In genomic region chr16:10736926-10737625, GRCh38 we compare ENCODE assay signal across 8 cellular contexts. TPM values are rescaled to one million over a fixed set of nuclear protein-coding genes. Genes with fewer than 3 reads are reported as not detected.
A peak's percentile ranks its signal among the peaks of the same experiment; 100 is the strongest.
DNase-seq lines count a peak whose midpoint lies in the region; ATAC-seq and TF ChIP-seq lines count a peak whose summit lies in the region.

No MANE protein-coding gene starts in this region.

- H3K4me1 ChIP-seq in parathyroid adenoma = no peaks in the 10 kb centered on the region

- ATAC-seq in activated naive CD4-positive, alpha-beta T cell treated with anti-CD3 and anti-CD28 coated beads, Interleukin-2, amount 50 U/mL, for 72 hours = peak; percentile 29 to 51

- H3K27ac ChIP-seq in parathyroid adenoma = no peak overlapping the region

- no peaks in the 10 kb centered on the region for H3K79me2 ChIP-seq in parathyroid adenoma

- H3K9ac ChIP-seq in parathyroid adenoma = no peak overlapping the region

- no peak overlapping the region for H3K4me2 ChIP-seq in parathyroid adenoma (ENCODE audit: low read length)

- peaks cover 5% of the 10 kb centered on the region for H3K27me3 Mint-ChIP-seq in glutamatergic neuron (ENCODE audit: unreplicated experiment)

- DNase-seq in AG09309 (ENCODE audit: low read depth) = no peak
- DNase-seq in GM19240 (ENCODE audit: insufficient read length, low spot score) = peak; percentile 45
- peak; percentile 71 for DNase-seq in NCI-H1092 treated with DMSO at 0.1 percent for 48 hours (lab: John Stamatoyannopoulos, UW)
- peak; percentile 77 for DNase-seq in SKM-1 (lab: John Stamatoyannopoulos, UW; ENCODE audit: unreplicated experiment)
- peak; percentile 63 to 69 for DNase-seq in activated naive CD4-positive, alpha-beta T cell treated with anti-CD3 and anti-CD28 coated beads, Interleukin-2, amount 50 U/mL, for 72 hours (ENCODE audit: low spot score in 2 of 2)
- peak; percentile 62 for DNase-seq in glutamatergic neuron
- DNase-seq in ureter (ENCODE audit: low spot score) = peak; percentile 77

- H3K27me3 ChIP-seq in parathyroid adenoma (ENCODE audit: control insufficient read depth, insufficient read depth, low read length) = no peaks in the 10 kb centered on the region

- H3K9me3 Mint-ChIP-seq in activated naive CD4-positive, alpha-beta T cell treated with anti-CD3 and anti-CD28 coated beads, Interleukin-2, amount 50 U/mL, for 72 hours = peaks cover 0 to 4% of the 10 kb centered on the region in 2 donors
- peaks cover 2% of the 10 kb centered on the region for H3K9me3 Mint-ChIP-seq in glutamatergic neuron (ENCODE audit: unreplicated experiment)

- TF ChIP-seq CTCF in AG09309 (IDR thresholded peaks at IDR 0.05; ENCODE audit: control insufficient read depth, insufficient read depth, low read depth, low read length, missing control alignments) = peak; percentile 87
- TF ChIP-seq CTCF in glutamatergic neuron (IDR thresholded peaks at IDR 0.05; ENCODE audit: partially characterized antibody, unreplicated experiment) = peak; percentile 96
- TF ChIP-seq CTCF in parathyroid adenoma (IDR thresholded peaks at IDR 0.05) = peak; percentile 96

- no peaks in the 10 kb centered on the region for H3K4me1 Mint-ChIP-seq in glutamatergic neuron (ENCODE audit: low read depth, unreplicated experiment)

- no peak overlapping the region for H3K4me3 Mint-ChIP-seq in glutamatergic neuron (ENCODE audit: unreplicated experiment)

- no peaks in the 10 kb centered on the region for H3K9me3 ChIP-seq in parathyroid adenoma (ENCODE audit: control insufficient read depth, low read length)

- peak overlapping the region; percentile 54 for H2AFZ ChIP-seq in parathyroid adenoma

- no peak overlapping the region for H3K27ac Mint-ChIP-seq in activated naive CD4-positive, alpha-beta T cell treated with anti-CD3 and anti-CD28 coated beads, Interleukin-2, amount 50 U/mL, for 72 hours
- no peak overlapping the region for H3K27ac Mint-ChIP-seq in glutamatergic neuron (ENCODE audit: unreplicated experiment)

- H3K4me3 ChIP-seq in AG09309 (ENCODE audit: control insufficient read depth, low read depth, low read length) = no peak overlapping the region
- no peak overlapping the region for H3K4me3 ChIP-seq in parathyroid adenoma (ENCODE audit: low read depth, low read length)

- no peaks in the 10 kb centered on the region for H3K36me3 Mint-ChIP-seq in activated naive CD4-positive, alpha-beta T cell treated with anti-CD3 and anti-CD28 coated beads, Interleukin-2, amount 50 U/mL, for 72 hours
- H3K36me3 Mint-ChIP-seq in glutamatergic neuron (ENCODE audit: unreplicated experiment) = no peaks in the 10 kb centered on the region

- H3K36me3 ChIP-seq in parathyroid adenoma (ENCODE audit: control insufficient read depth, insufficient read depth, low read length) = no peaks in the 10 kb centered on the region

RNA-seq across cellular contexts. Expression of gene NUBP1, which starts 6.6 kb away (rescaled TPM):
- total RNA-seq in activated naive CD4-positive, alpha-beta T cell treated with anti-CD3 and anti-CD28 coated beads, Interleukin-2, amount 50 U/mL, for 72 hours = 10 to 100 TPM; 21.3 to 31.2 TPM
- total RNA-seq in glutamatergic neuron (ENCODE audit: unreplicated experiment) (23.2 TPM), ureter (48.5 TPM)

RNA-seq across cellular contexts. Expression of gene TEKT5, which starts 42.3 kb away (rescaled TPM):
- total RNA-seq in activated naive CD4-positive, alpha-beta T cell treated with anti-CD3 and anti-CD28 coated beads, Interleukin-2, amount 50 U/mL, for 72 hours = not detected
- total RNA-seq in glutamatergic neuron (ENCODE audit: unreplicated experiment) = not detected
- total RNA-seq in ureter = 8.0 TPM
